26 cellular contexts compared by ENCODE assay signal in the genomic region with DNA sequence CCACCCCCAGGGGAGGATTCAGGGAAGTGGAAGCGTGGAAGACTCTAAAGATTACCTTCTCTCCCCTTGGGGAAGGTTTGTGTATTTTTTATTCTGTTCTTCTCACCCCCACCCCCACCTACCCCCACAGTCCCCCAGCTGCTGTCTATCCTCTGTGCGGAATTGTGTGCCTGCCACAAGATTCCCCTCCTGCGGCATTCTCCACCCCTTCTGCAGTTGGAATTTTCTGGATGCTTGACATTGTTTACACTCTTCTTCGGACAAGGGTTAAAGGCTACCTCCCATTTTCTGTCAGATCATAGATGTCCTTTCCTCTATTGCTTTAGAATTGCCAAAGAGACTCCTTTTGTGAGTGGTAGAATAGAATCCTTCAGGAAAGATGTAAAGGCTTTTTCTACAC.
"Had no signal": no experiment of that assay in that cellular context is flagged by ENCODE, and none has a peak within 500 bp of the region (broad histone marks: within the 10 kb centered on the region; RNA-seq: fewer than 3 reads in every experiment).

No MANE protein-coding gene starts in this region.

- DNase-seq: activated CD4-positive, alpha-beta memory T cell treated with anti-CD3 and anti-CD28 coated beads for 36 hours; activated CD4-positive, alpha-beta T cell treated with anti-CD3 and anti-CD28 coated beads for 36 hours; activated CD4-positive, alpha-beta T cell treated with anti-CD3 and anti-CD28 coated beads, Interleukin-2, amount 10 ng/mL, durations not matched to agents 24 days and 14 days; activated CD4-positive, CD25-positive, alpha-beta regulatory T cell; activated CD4-positive, CD25-positive, alpha-beta regulatory T cell treated with anti-CD3 and anti-CD28 coated beads, Interleukin-2, amount 50 U/mL, for 72 hours; activated CD8-positive, alpha-beta memory T cell treated with anti-CD3 and anti-CD28 coated beads, Interleukin-2, amount 10 ng/mL, durations not matched to agents 7 days and 5 days; activated CD8-positive, alpha-beta memory T cell treated with anti-CD3 and anti-CD28 coated beads, Interleukin-2, amount 50 U/mL, for 4 hours; activated CD8-positive, alpha-beta T cell treated with anti-CD3 and anti-CD28 coated beads, Interleukin-2, amount 10 ng/mL, durations not matched to agents 7 days and 5 days; activated effector memory CD4-positive, alpha-beta T cell treated with anti-CD3 and anti-CD28 coated beads, Interleukin-2, amount 50 U/mL, for 16 hours; activated naive CD4-positive, alpha-beta T cell treated with Interleukin-2 at 50 U/mL for 16 hours; activated naive CD8-positive, alpha-beta T cell treated with anti-CD3 and anti-CD28 coated beads for 36 hours; activated naive CD8-positive, alpha-beta T cell treated with anti-CD3 and anti-CD28 coated beads, Interleukin-2, amount 50 U/mL, for 24 hours; activated T-cell treated with anti-CD3 and anti-CD28 coated beads, Interleukin-2, amount 50 U/mL, for 1 hour; activated T-cell treated with anti-CD3 and anti-CD28 coated beads, Interleukin-2, amount 50 U/mL, for 48 hours; adrenal gland; amygdala; aorta; body of pancreas; caudate nucleus; colonic mucosa; effector CD8-positive, alpha-beta T cell; esophagus squamous epithelium; foreskin melanocyte; T-helper 2 cell had no signal

- H3K36me3 ChIP-seq: adrenal gland, colonic mucosa, esophagus squamous epithelium, gastroesophageal sphincter had no signal

- H3K27me3 ChIP-seq: body of pancreas, colonic mucosa had no signal

- H3K9me3 ChIP-seq: adrenal gland, body of pancreas, colonic mucosa, esophagus squamous epithelium, gastroesophageal sphincter had no signal

- H3K4me1 ChIP-seq: adrenal gland, body of pancreas, colonic mucosa, gastroesophageal sphincter had no signal

- H3K27ac ChIP-seq: adrenal gland, body of pancreas, colonic mucosa, epithelial cell of prostate, esophagus squamous epithelium, gastroesophageal sphincter had no signal

- H3K4me3 ChIP-seq: adrenal gland, body of pancreas, colonic mucosa, esophagus squamous epithelium, gastroesophageal sphincter had no signal
